ENCODE assay signal across 18 cellular contexts in genomic region chr4:113828712-113829111, GRCh38.
A peak's percentile ranks its signal among the peaks of the same experiment; 100 is the strongest.
DNase-seq lines count a peak whose midpoint lies in the region; ATAC-seq, FAIRE-seq and TF ChIP-seq lines count a peak whose summit lies in the region.
"Had no signal": no experiment of that assay in that cellular context is flagged by ENCODE, and none has a peak within 500 bp of the region (broad histone marks: within the 10 kb centered on the region; RNA-seq: fewer than 3 reads in every experiment).

No MANE protein-coding gene starts in this region.

- H2BK20ac ChIP-seq in IMR-90 (ENCODE audit: low read depth, low read length): no peak overlapping the region

- no peak overlapping the region for H2AFZ ChIP-seq in IMR-90 (replicated peaks; ENCODE audit: low read length, poor library complexity)
- H2AFZ ChIP-seq in astrocyte (ENCODE audit: low read depth, low read length): no peak overlapping the region
- H2AFZ ChIP-seq: GM23248 had no signal

- no peak overlapping the region for H4K5ac ChIP-seq in IMR-90 (ENCODE audit: low read depth, low read length)

- intact Hi-C loops in IMR-90 (cut with micrococcal nuclease): no loop called here
- intact Hi-C loops in lower leg skin (cut with DNase I; ENCODE audit: low total_unique reads): no loop called here

- no peak overlapping the region for H3K14ac ChIP-seq in IMR-90 (replicated peaks; ENCODE audit: low read depth, low read length)

- H2BK15ac ChIP-seq in IMR-90 (ENCODE audit: low read depth, low read length): no peak overlapping the region

- no peaks in the 10 kb centered on the region for H3K79me2 ChIP-seq in astrocyte (ENCODE audit: insufficient read depth, low read length)

- no peak overlapping the region for H2AK9ac ChIP-seq in IMR-90 (replicated peaks; ENCODE audit: low read depth, low read length, poor library complexity)

- in situ Hi-C loops in IMR-90 (cut with MboI; ENCODE audit: low sequenced_read_pairs): no loop called here

- H4K20me1 ChIP-seq in IMR-90 (ENCODE audit: insufficient read depth, low read length) (no peaks in the 10 kb centered on the region), astrocyte (ENCODE audit: insufficient read depth, low read length) (no peaks in the 10 kb centered on the region)

- no peak overlapping the region for H2BK120ac ChIP-seq in IMR-90 (ENCODE audit: low read depth, low read length)

- peaks cover 29% of the 10 kb centered on the region for H3K4me1 Mint-ChIP-seq in astrocyte (ENCODE audit: low read depth, unreplicated experiment)

- POLR2A ChIA-PET in IMR-90 (lab: Charles Lee; ENCODE audit: unreplicated experiment): no interaction called here

- H3K27me3 ChIP-seq in IMR-90 (ENCODE audit: control insufficient read depth, insufficient read depth, low read length) (no peaks in the 10 kb centered on the region), astrocyte (ENCODE audit: insufficient read depth, low read length) (no peaks in the 10 kb centered on the region), foreskin keratinocyte (no peaks in the 10 kb centered on the region)

- H3K27ac Mint-ChIP-seq in astrocyte (ENCODE audit: unreplicated experiment): no peak overlapping the region
- H3K27ac Mint-ChIP-seq: CD4-positive, alpha-beta memory T cell had no signal

- dilution Hi-C loops in IMR-90 (cut with HindIII; ENCODE audit: low sequenced_read_pairs, unreplicated experiment): no loop called here

- H2BK5ac ChIP-seq in IMR-90 (ENCODE audit: low read depth, low read length, poor library complexity, severe bottlenecking): no peak overlapping the region

- 0 out of 2 replicates have a peak, but pooled peaks cover 2% of the 10 kb centered on the region for H3K9me1 ChIP-seq in IMR-90 (ENCODE audit: insufficient read depth, low read length)

- FAIRE-seq in astrocyte (lab: Jason Lieb, UNC): peak; percentile 47
- FAIRE-seq: GM12891, H1 had no signal

- CTCF ChIA-PET in IMR-90 (lab: Yijun Ruan, JAX): no interaction called here

- BruUV-seq in IMR-90 (replicated peaks; lab: Mats Ljungman, UMichigan): no TSS peak

- H3K9me3 ChIP-seq in IMR-90 (ENCODE audit: control insufficient read depth, insufficient read depth, low read length): no peaks in the 10 kb centered on the region
- H3K9me3 ChIP-seq in astrocyte (ENCODE audit: insufficient read depth, low read depth, low read length): no peaks in the 10 kb centered on the region

- DNase-seq in IMR-90 (peak; percentile 49), astrocyte (ENCODE audit: low read depth) (no peak), foreskin keratinocyte (no peak), lower leg skin (ENCODE audit: low spot score in 2 of 2) (no peak), kidney glomerular epithelial cell (lab: John Stamatoyannopoulos, UW) (no peak)
- DNase-seq: C1 segment of cervical spinal cord; Calu3; CD4-positive, alpha-beta memory T cell; COR-L47; DMS79; EL; GF-D8; GM23248; H7; HCEC 1CT had no signal

- TF ChIP-seq CTCF in IMR-90 (conservative IDR thresholded peaks at IDR 0.05; ENCODE audit: low read depth, low read length) (no peak), astrocyte (IDR thresholded peaks at IDR 0.05; ENCODE audit: insufficient read depth, low read depth, low read length) (no peak), foreskin keratinocyte (conservative IDR thresholded peaks at IDR 0.05) (no peak), lower leg skin (IDR thresholded peaks at IDR 0.05) (no peak)

- TF ChIP-seq RAD21 in IMR-90 (IDR thresholded peaks at IDR 0.05; ENCODE audit: low read length): no peak

- H3K27me3 Mint-ChIP-seq in astrocyte (ENCODE audit: low read depth, unreplicated experiment): no peaks in the 10 kb centered on the region

- no peaks in the 10 kb centered on the region for H3K36me3 Mint-ChIP-seq in astrocyte (ENCODE audit: low read depth, unreplicated experiment)
- H3K36me3 Mint-ChIP-seq: CD4-positive, alpha-beta memory T cell had no signal

- H3K23ac ChIP-seq in IMR-90 (ENCODE audit: low read depth, low read length): no peak overlapping the region

- H3K36me3 ChIP-seq in IMR-90 (ENCODE audit: control insufficient read depth, insufficient read depth, low read length) (no peaks in the 10 kb centered on the region), astrocyte (ENCODE audit: insufficient read depth, low read length) (no peaks in the 10 kb centered on the region)

- no peak overlapping the region for H2AK5ac ChIP-seq in IMR-90 (ENCODE audit: low read depth, low read length)

- no peak overlapping the region for H3K56ac ChIP-seq in IMR-90 (ENCODE audit: extremely low read depth, insufficient read depth, low read length)

- no peaks in the 10 kb centered on the region for H3K9me3 Mint-ChIP-seq in astrocyte (ENCODE audit: unreplicated experiment)
- H3K9me3 Mint-ChIP-seq: CD4-positive, alpha-beta memory T cell had no signal

- H3K4me1 ChIP-seq in IMR-90 (ENCODE audit: control insufficient read depth, insufficient read depth, low read length) (peaks cover 9% of the 10 kb centered on the region), astrocyte (ENCODE audit: insufficient read depth, low read length) (peaks cover 9% of the 10 kb centered on the region), foreskin keratinocyte (peaks cover 5% of the 10 kb centered on the region)

- H4K91ac ChIP-seq in IMR-90 (ENCODE audit: insufficient read depth, low read depth, low read length): no peak overlapping the region

- TF ChIP-seq POLR2A in IMR-90 (IDR thresholded peaks at IDR 0.05; ENCODE audit: low read depth, low read length): no peak
- TF ChIP-seq POLR2A in GM18505 (IDR thresholded peaks at IDR 0.05; ENCODE audit: borderline replicate concordance, extremely low read depth, insufficient read depth, insufficient read length): no peak
- TF ChIP-seq POLR2A in lower leg skin (IDR thresholded peaks at IDR 0.05): no peak

- no peak overlapping the region for H4K8ac ChIP-seq in IMR-90 (ENCODE audit: low read depth in 2 of 2, low read length in 2 of 2)

- no peak overlapping the region for H3K18ac ChIP-seq in IMR-90 (ENCODE audit: low read depth, low read length)

- H3K4me2 ChIP-seq in IMR-90 (ENCODE audit: low read depth, low read length) (no peak overlapping the region), astrocyte (ENCODE audit: low read length) (no peak overlapping the region)

- ATAC-seq in IMR-90 (ENCODE audit: low read depth): no peak
- peak; percentile 35 for ATAC-seq in foreskin keratinocyte
- no peak for ATAC-seq in GM18505 (IDR thresholded peaks at IDR 0.05; ENCODE audit: unreplicated experiment)

- H3K4me3 ChIP-seq in IMR-90 (ENCODE audit: insufficient read depth, low read depth, low read length) (no peak overlapping the region), astrocyte (ENCODE audit: insufficient read depth, low read depth, low read length) (no peak overlapping the region), lower leg skin (ENCODE audit: low read depth, poor library complexity, severe bottlenecking) (no peak overlapping the region)
- H3K4me3 ChIP-seq: GM23248 had no signal

- WGBS in IMR-90 (ENCODE audit: extremely low coverage in 2 of 2, insufficient read length in 1 of 2), 2 experiments: no CpG with 5 or more reads among the region's 2 CpGs
- 65 to 75% methylated on average over 2 of the region's 2 CpGs for WGBS in lower leg skin, 2 donors

- no peaks in the 10 kb centered on the region for H3K79me1 ChIP-seq in IMR-90 (ENCODE audit: low read depth in 1 of 2, low read length in 2 of 2)

- no peak overlapping the region for H3K4ac ChIP-seq in IMR-90 (ENCODE audit: low read depth, low read length)

- H3K4me3 Mint-ChIP-seq in astrocyte (ENCODE audit: unreplicated experiment): no peak overlapping the region
- H3K4me3 Mint-ChIP-seq: CD4-positive, alpha-beta memory T cell had no signal

- H3K27ac ChIP-seq in IMR-90 (ENCODE audit: insufficient read depth, low read length) (no peak overlapping the region), astrocyte (ENCODE audit: low read depth, low read length) (no peak overlapping the region), foreskin keratinocyte (no peak overlapping the region)
- H3K27ac ChIP-seq: GM23248 had no signal

- H3K9ac ChIP-seq in IMR-90 (ENCODE audit: low read depth, low read length) (no peak overlapping the region), astrocyte (ENCODE audit: low read length) (no peak overlapping the region)
- H3K9ac ChIP-seq: GM23248 had no signal

TF ChIP-seq in IMR-90, 13 proteins besides CTCF, POLR2A, EP300 and RAD21:
- TF ChIP-seq BHLHE40 (IDR thresholded peaks at IDR 0.05; ENCODE audit: low read depth, low read length) (no peak), CHD1 (IDR thresholded peaks at IDR 0.05; ENCODE audit: low read depth, low read length) (no peak), SMC3 (IDR thresholded peaks at IDR 0.05; ENCODE audit: low read depth, low read length) (no peak), RFX5 (IDR thresholded peaks at IDR 0.05; ENCODE audit: low read depth, low read length) (no peak), NFE2L2 (IDR thresholded peaks at IDR 0.05; ENCODE audit: low read depth, low read length) (no peak), ELK1 (IDR thresholded peaks at IDR 0.05; ENCODE audit: borderline replicate concordance, low read depth, low read length) (no peak), RCOR1 (IDR thresholded peaks at IDR 0.05; ENCODE audit: insufficient replicate concordance, low read length) (no peak), MAZ (IDR thresholded peaks at IDR 0.05; ENCODE audit: borderline replicate concordance, low read depth, low read length) (no peak), MAFK (IDR thresholded peaks at IDR 0.05; ENCODE audit: low read depth, low read length) (no peak), USF2 (IDR thresholded peaks at IDR 0.05; ENCODE audit: low read depth, low read length) (no peak), FOS (IDR thresholded peaks at IDR 0.05; ENCODE audit: low read depth, low read length) (no peak), CEBPB (IDR thresholded peaks at IDR 0.05; ENCODE audit: low read depth, low read length) (no peak), MXI1 (IDR thresholded peaks at IDR 0.05; ENCODE audit: borderline replicate concordance, low read depth, low read length) (no peak)
